Comparison of ENCODE assay signal across 6 cellular contexts in genomic region chr1:36635284-36635683, GRCh38.
"Had no signal": no experiment of that assay in that cellular context is flagged by ENCODE, and none has a peak within 500 bp of the region (broad histone marks: within the 10 kb centered on the region; RNA-seq: fewer than 3 reads in every experiment).

No MANE protein-coding gene starts in this region.

- FAIRE-seq: HepG2, HTR-8/SVneo had no signal

- H3K27ac ChIP-seq: HL-60 had no signal

- ATAC-seq: HepG2 had no signal

- DNase-seq: IMR-90, KBM-7, KG1 had no signal
